ENCODE assay signal across 10 cellular contexts in genomic region chr20:47568019-47568418, GRCh38.
DNase-seq lines count a peak whose midpoint lies in the region; ATAC-seq and TF ChIP-seq lines count a peak whose summit lies in the region.
"Had no signal": no experiment of that assay in that cellular context is flagged by ENCODE, and none has a peak within 500 bp of the region (broad histone marks: within the 10 kb centered on the region; RNA-seq: fewer than 3 reads in every experiment).

No MANE protein-coding gene starts in this region.

- CTCF ChIA-PET in AG04450 (lab: Charles Lee) = interaction anchor here (1.1 to 1.4 kb wide), 2 partner anchors 53 to 184 kb away, joined by 5 to 7 read pairs; no protein-coding TSS in a partner anchor

- DNase-seq in AG04450 (ENCODE audit: low read depth, low spot score) = peak; percentile 81
- DNase-seq in HS-5 (ENCODE audit: low read depth) = peak; percentile 64
- DNase-seq in activated naive CD8-positive, alpha-beta T cell treated with anti-CD3 and anti-CD28 coated beads, Interleukin-2, amount 50 U/mL, for 24 hours = no peak
- peak; percentile 67 for DNase-seq in left kidney (ENCODE audit: low read depth, low spot score)
- DNase-seq in SW480 (ENCODE audit: low spot score) = no peak
- DNase-seq: activated B cell treated with CpG ODN at 0.5 μM for 24 hours had no signal

- H3K27me3 Mint-ChIP-seq in activated naive CD8-positive, alpha-beta T cell treated with anti-CD3 and anti-CD28 coated beads, Interleukin-2, amount 50 U/mL, for 24 hours = no peaks in the 10 kb centered on the region
- H3K27me3 Mint-ChIP-seq: activated B cell treated with CpG ODN at 0.5 μM for 24 hours had no signal

- H3K4me3 ChIP-seq in AG04450 (ENCODE audit: low read depth, low read length) = no peak overlapping the region
- H3K4me3 ChIP-seq: skin epidermis had no signal

- TF ChIP-seq CTCF in AG04450 (IDR thresholded peaks at IDR 0.05; ENCODE audit: low read depth, low read length) = no peak

- peaks cover 56% of the 10 kb centered on the region for H3K36me3 Mint-ChIP-seq in activated naive CD8-positive, alpha-beta T cell treated with anti-CD3 and anti-CD28 coated beads, Interleukin-2, amount 50 U/mL, for 24 hours (ENCODE audit: low read depth)

- H3K9me3 Mint-ChIP-seq in activated naive CD8-positive, alpha-beta T cell treated with anti-CD3 and anti-CD28 coated beads, Interleukin-2, amount 50 U/mL, for 24 hours = no peaks in the 10 kb centered on the region
- H3K9me3 Mint-ChIP-seq: activated B cell treated with CpG ODN at 0.5 μM for 24 hours had no signal

- no peak for ATAC-seq in activated naive CD8-positive, alpha-beta T cell treated with anti-CD3 and anti-CD28 coated beads, Interleukin-2, amount 50 U/mL, for 24 hours
- ATAC-seq in GM18909 (IDR thresholded peaks at IDR 0.05; ENCODE audit: poor library complexity, unreplicated experiment) (no peak), GM19452 (IDR thresholded peaks at IDR 0.05; ENCODE audit: unreplicated experiment) (no peak), GM18519 (IDR thresholded peaks at IDR 0.05; ENCODE audit: low FRiP score, unreplicated experiment) (no peak)

- peak overlapping the region; percentile 47 for H3K27ac ChIP-seq in AG04450 (ENCODE audit: low read depth, low read length)

- POLR2A ChIA-PET in AG04450 (lab: Yijun Ruan, JAX) = interaction anchor here (0.6 to 1.8 kb wide), 5 partner anchors 9 to 342 kb away, joined by 3 to 12 read pairs (median 4); partner anchors contain the start of genes NCOA3 and ZMYND8

- no peaks in the 10 kb centered on the region for H3K27me3 ChIP-seq in AG04450 (ENCODE audit: control insufficient read depth, insufficient read depth, low read length)

- H3K4me1 Mint-ChIP-seq in activated naive CD8-positive, alpha-beta T cell treated with anti-CD3 and anti-CD28 coated beads, Interleukin-2, amount 50 U/mL, for 24 hours = peaks cover 77% of the 10 kb centered on the region

- H3K27ac Mint-ChIP-seq in activated naive CD8-positive, alpha-beta T cell treated with anti-CD3 and anti-CD28 coated beads, Interleukin-2, amount 50 U/mL, for 24 hours = peak overlapping the region; percentile 79

- peaks cover 10% of the 10 kb centered on the region for H3K9me3 ChIP-seq in AG04450 (ENCODE audit: control insufficient read depth, insufficient read depth, low read length)

- no peak overlapping the region for H3K4me3 Mint-ChIP-seq in activated naive CD8-positive, alpha-beta T cell treated with anti-CD3 and anti-CD28 coated beads, Interleukin-2, amount 50 U/mL, for 24 hours
- H3K4me3 Mint-ChIP-seq: activated B cell treated with CpG ODN at 0.5 μM for 24 hours had no signal

Comparison
In these comparisons a context has a peak if more than half of its experiments do, and no peak if none do; other contexts are left out.
1. DNase-seq: peak in AG04450 (single experiment), HS-5 (single experiment) and left kidney (single experiment); none in activated naive CD8-positive, alpha-beta T cell treated with anti-CD3 and anti-CD28 coated beads, Interleukin-2, amount 50 U/mL, for 24 hours (single experiment) and SW480 (single experiment).